15 cellular contexts compared by ENCODE assay signal in the genomic region with DNA sequence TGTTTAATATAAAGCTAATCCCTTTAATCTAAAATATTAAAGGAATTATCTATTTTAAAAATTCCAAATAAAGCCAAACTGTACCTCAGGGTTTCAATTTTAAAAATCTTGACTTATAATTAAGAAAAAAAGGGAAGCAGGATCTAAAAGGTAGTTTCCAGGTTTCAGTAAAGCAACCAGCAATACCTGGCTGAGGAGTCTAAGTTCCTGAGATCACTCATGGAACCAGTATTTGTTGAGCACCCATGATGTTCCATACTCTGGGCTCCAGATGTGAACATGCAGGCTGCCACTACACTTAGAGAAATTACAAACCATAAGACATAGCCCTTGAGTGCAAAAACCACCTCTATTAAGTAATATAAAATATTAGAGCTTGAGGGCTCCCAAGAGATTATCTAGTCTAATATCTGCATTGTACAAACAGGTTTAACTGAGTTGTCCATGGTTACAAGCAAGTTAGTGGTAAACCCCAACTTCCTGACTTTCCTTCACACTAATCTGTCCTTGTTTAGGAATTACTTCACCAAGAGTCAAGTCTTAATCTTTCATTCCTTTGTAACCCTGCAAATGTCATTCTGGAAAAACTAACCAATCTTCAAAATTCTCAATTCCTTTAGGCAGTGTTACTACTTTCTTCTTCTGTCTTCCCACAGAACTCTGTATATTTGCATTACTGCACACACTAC.
DNase-seq lines count a peak whose midpoint lies in the region; ATAC-seq and TF ChIP-seq lines count a peak whose summit lies in the region.
"Had no signal": no experiment of that assay in that cellular context is flagged by ENCODE, and none has a peak within 500 bp of the region (broad histone marks: within the 10 kb centered on the region; RNA-seq: fewer than 3 reads in every experiment).

No MANE protein-coding gene starts in this region.

- TF ChIP-seq POLR2A in erythroblast (IDR thresholded peaks at IDR 0.05; ENCODE audit: low read length), result no peak

- ATAC-seq in GM18508 (IDR thresholded peaks at IDR 0.05; ENCODE audit: insufficient read depth, unreplicated experiment) (peak; percentile 39), GM21529 (IDR thresholded peaks at IDR 0.05; ENCODE audit: unreplicated experiment) (peak; percentile 52), HG03378 (IDR thresholded peaks at IDR 0.05; ENCODE audit: unreplicated experiment) (peak; percentile 58), GM21423 (IDR thresholded peaks at IDR 0.05; ENCODE audit: unreplicated experiment) (no peak)
- ATAC-seq: body of pancreas had no signal

- DNase-seq in iris pigment epithelial cell (ENCODE audit: low read depth) (peak; percentile 42), cerebellar cortex (ENCODE audit: low spot score) (no peak), erythroblast (lab: John Stamatoyannopoulos, UW) (no peak)
- no peak for DNase-seq in stimulated activated naive CD4-positive, alpha-beta T cell (lab: John Stamatoyannopoulos, UW)
- DNase-seq: activated CD4-positive, alpha-beta memory T cell treated with anti-CD3 and anti-CD28 coated beads, Interleukin-2, amount 10 ng/mL, durations not matched to agents 7 days and 5 days; body of pancreas; Calu3; NCI-H2107; nephron progenitor cell; SJCRH30; stimulated activated CD4-positive, alpha-beta T cell treated with anti-CD3 and anti-CD28 coated beads, Interleukin-2, amount 100 ng/mL, for 24 hours had no signal
